ENCODE assay signal across 11 cellular contexts in genomic region chr2:130997198-130997597, GRCh38.
"Had no signal": no experiment of that assay in that cellular context is flagged by ENCODE, and none has a peak within 500 bp of the region (broad histone marks: within the 10 kb centered on the region; RNA-seq: fewer than 3 reads in every experiment).

No MANE protein-coding gene starts in this region.

- ATAC-seq: GM23338, HCT116 had no signal

- DNase-seq: GM23248, GOT3, H7, H9, HCEC 1CT, HFFc6 had no signal

- H3K27ac ChIP-seq: GM23248 had no signal

- H3K4me1 Mint-ChIP-seq: GM23338 had no signal

- H3K4me2 ChIP-seq: GM23338 had no signal

- H3K27ac Mint-ChIP-seq: GM23338, H9, HFFc6 had no signal

- H3K4me1 ChIP-seq: HAP-1 had no signal

- H2AFZ ChIP-seq: GM23248, GM23338 had no signal

- H3K9me3 ChIP-seq: HAP-1 had no signal

- H3K9me3 Mint-ChIP-seq: GM23338, H9, HFFc6 had no signal

- H3K4me3 Mint-ChIP-seq: GM23338, H9, HFFc6 had no signal

- H3K36me3 ChIP-seq: HAP-1 had no signal

- H3K9ac ChIP-seq: GM23248 had no signal

- H3K4me3 ChIP-seq: GM23248, GM23338, HAP-1 had no signal

- FAIRE-seq: H1, H54 had no signal
